8 cellular contexts compared by ENCODE assay signal in genomic region chr13:21060063-21060826, GRCh38. TPM values are rescaled to one million over a fixed set of nuclear protein-coding genes. Genes with fewer than 3 reads are reported as not detected.
DNase-seq lines count a peak whose midpoint lies in the region; ATAC-seq and TF ChIP-seq lines count a peak whose summit lies in the region.

No MANE protein-coding gene starts in this region.

- no peak for TF ChIP-seq CTCF in GM13977 (IDR thresholded peaks at IDR 0.05; ENCODE audit: extremely low read depth, insufficient read depth, missing control alignments)

- H3K36me3 Mint-ChIP-seq in naive thymus-derived CD8-positive, alpha-beta T cell = no peaks in the 10 kb centered on the region

- H3K4me3 Mint-ChIP-seq in naive thymus-derived CD8-positive, alpha-beta T cell = peak overlapping the region; percentile 43 to 78 (median 64)

- in situ Hi-C loops in GM13977 (cut with MboI; ENCODE audit: low pct_unique_long_range_greater_than_20kb, low sequenced_read_pairs, unreplicated experiment) = no loop called here

- ATAC-seq in HG02759 (IDR thresholded peaks at IDR 0.05; ENCODE audit: unreplicated experiment) (peak; percentile 21), esophagus mucosa (peak; percentile 28)
- peak; percentile 46 to 48 for ATAC-seq in naive thymus-derived CD8-positive, alpha-beta T cell

- DNase-seq in GM13977 (ENCODE audit: low spot score) (peak; percentile 50), SW480 (ENCODE audit: low spot score) (peak; percentile 57), NCI-H1436 treated with DMSO at 0.1 percent for 48 hours (lab: John Stamatoyannopoulos, UW) (no peak), cerebellar nuclear complex (lab: John Stamatoyannopoulos, UW) (no peak), occipital lobe (lab: John Stamatoyannopoulos, UW) (no peak)
- no peak for DNase-seq in naive thymus-derived CD8-positive, alpha-beta T cell

- peaks cover 2 to 18% (median 5%) of the 10 kb centered on the region in 4 donors for H3K4me1 Mint-ChIP-seq in naive thymus-derived CD8-positive, alpha-beta T cell

- H3K9me3 Mint-ChIP-seq in naive thymus-derived CD8-positive, alpha-beta T cell = no peaks in the 10 kb centered on the region

- peaks cover 3 to 31% (median 10%) of the 10 kb centered on the region in 5 donors for H3K27me3 Mint-ChIP-seq in naive thymus-derived CD8-positive, alpha-beta T cell

- POLR2A ChIA-PET in naive thymus-derived CD8-positive, alpha-beta T cell (lab: Charles Lee) = interaction anchor here (1.4 kb wide), 1 partner anchor 116 kb away, joined by 3 read pairs; the partner anchor contains the start of genes MRPL57 and SKA3

- no peak overlapping the region for H3K27ac Mint-ChIP-seq in naive thymus-derived CD8-positive, alpha-beta T cell

RNA-seq across cellular contexts. Expression of gene LATS2, which starts 1.1 kb away (rescaled TPM):
- total RNA-seq in esophagus mucosa (7.1 TPM), occipital lobe (2.2 TPM)
- under 1 TPM; 0.60 to 0.70 TPM for total RNA-seq in naive thymus-derived CD8-positive, alpha-beta T cell
- polyA plus RNA-seq in naive thymus-derived CD8-positive, alpha-beta T cell = under 1 TPM in 2 of 3 donors, not detected in 1; 0.06 to 0.15 TPM

Comparison
In these comparisons a context has a peak if more than half of its experiments do, and no peak if none do; other contexts are left out.
1. DNase-seq: peak in GM13977 (single experiment) and SW480 (single experiment); none in naive thymus-derived CD8-positive, alpha-beta T cell (0 of 10), NCI-H1436 treated with DMSO at 0.1 percent for 48 hours (single experiment), cerebellar nuclear complex (0 of 2) and occipital lobe (single experiment).
2. Peak in every context shown above with its lines, with median percentiles within 50 percentile points of each other: ATAC-seq.